8 cellular contexts compared by ENCODE assay signal in genomic region chr6:158518196-158519127, GRCh38. TPM values are rescaled to one million over a fixed set of nuclear protein-coding genes. Genes with fewer than 3 reads are reported as not detected.
DNase-seq lines count a peak whose midpoint lies in the region; ATAC-seq and TF ChIP-seq lines count a peak whose summit lies in the region.

No MANE protein-coding gene starts in this region.

- no peaks in the 10 kb centered on the region for H3K36me3 Mint-ChIP-seq in CD8-positive, alpha-beta T cell
- H3K36me3 Mint-ChIP-seq in effector memory CD8-positive, alpha-beta T cell (ENCODE audit: insufficient read depth) = peaks cover under 1% of the 10 kb centered on the region
- peaks cover 0 to 2% of the 10 kb centered on the region in 2 donors for H3K36me3 Mint-ChIP-seq in stimulated activated naive B cell treated with anti-CD40 and anti-IgM and Interleukin-4, amounts not matched to agents 10 μg/mL and 1 μg/mL and 100 μg/mL, for 72 hours

- WGBS in mesodermal cell (ENCODE audit: insufficient coverage in 2 of 2), 2 experiments = 11 to 14% methylated on average over 7 to 8 of the region's 18 CpGs

- CTCF ChIA-PET in CD8-positive, alpha-beta T cell (lab: Charles Lee) = interaction anchor here (0.6 to 2.3 kb wide), 3 partner anchors 16 to 304 kb away, joined by 3 to 7 read pairs (median 4); no protein-coding TSS in a partner anchor

- no peaks in the 10 kb centered on the region for H3K27me3 ChIP-seq in CD8-positive, alpha-beta T cell (ENCODE audit: insufficient read depth, low read length)

- H3K27me3 Mint-ChIP-seq in CD8-positive, alpha-beta T cell (ENCODE audit: low read depth) = peaks cover 24% of the 10 kb centered on the region
- peaks cover 3 to 19% of the 10 kb centered on the region in 2 donors for H3K27me3 Mint-ChIP-seq in effector memory CD8-positive, alpha-beta T cell
- H3K27me3 Mint-ChIP-seq in stimulated activated naive B cell treated with anti-CD40 and anti-IgM and Interleukin-4, amounts not matched to agents 10 μg/mL and 1 μg/mL and 100 μg/mL, for 72 hours = peaks cover 28 to 49% of the 10 kb centered on the region in 2 donors

- peaks cover 20% of the 10 kb centered on the region for H3K4me1 ChIP-seq in CD8-positive, alpha-beta T cell (ENCODE audit: insufficient read depth, low read length)
- peaks cover 9% of the 10 kb centered on the region for H3K4me1 ChIP-seq in mesodermal cell (ENCODE audit: control insufficient read depth, insufficient read depth, low read length, poor library complexity, severe bottlenecking)

- no peak overlapping the region for H3K27ac ChIP-seq in CD8-positive, alpha-beta T cell (ENCODE audit: low read depth, low read length)
- peak overlapping the region; percentile 80 for H3K27ac ChIP-seq in mesodermal cell (ENCODE audit: low read depth, low read length, severe bottlenecking)

- intact Hi-C loops in CD8-positive, alpha-beta T cell (cut with DNase I, micrococcal nuclease) = loop anchor here in 1 of 2 experiments (2.0 kb wide), 1 partner anchor 304 kb away; no protein-coding TSS in a partner anchor

- no peaks in the 10 kb centered on the region for H3K9me3 Mint-ChIP-seq in CD8-positive, alpha-beta T cell
- H3K9me3 Mint-ChIP-seq in effector memory CD8-positive, alpha-beta T cell = no peaks in the 10 kb centered on the region
- H3K9me3 Mint-ChIP-seq in stimulated activated naive B cell treated with anti-CD40 and anti-IgM and Interleukin-4, amounts not matched to agents 10 μg/mL and 1 μg/mL and 100 μg/mL, for 72 hours = peaks cover 0 to 1% of the 10 kb centered on the region in 2 donors

- no peaks in the 10 kb centered on the region for H3K9me3 ChIP-seq in CD8-positive, alpha-beta T cell (ENCODE audit: low read length)
- no peaks in the 10 kb centered on the region for H3K9me3 ChIP-seq in mesodermal cell (ENCODE audit: control insufficient read depth, low read length)

- DNase-seq in CD8-positive, alpha-beta T cell = peak in 4 of 7 experiments; percentile 25 to 59 (median 43)
- peak; percentile 62 for DNase-seq in GM19240 (ENCODE audit: insufficient read length, low spot score)
- DNase-seq in NCI-H510A treated with DMSO at 0.1 percent for 48 hours (lab: John Stamatoyannopoulos, UW) = peak; percentile 74
- DNase-seq in activated CD4-positive, alpha-beta T cell treated with anti-CD3 and anti-CD28 coated beads, Interleukin-2, amount 50 U/mL, for 1 hour = peak; percentile 38
- DNase-seq in effector memory CD8-positive, alpha-beta T cell = peak; percentile 26 to 37 (median 29)
- peak; percentile 51 for DNase-seq in stimulated activated naive B cell treated with anti-CD40 and anti-IgM and Interleukin-4, amounts not matched to agents 10 μg/mL and 1 μg/mL and 100 μg/mL, for 72 hours

- peak overlapping the region; percentile 8 for H3K27ac Mint-ChIP-seq in CD8-positive, alpha-beta T cell
- peak overlapping the region; percentile 73 to 88 for H3K27ac Mint-ChIP-seq in effector memory CD8-positive, alpha-beta T cell
- peak overlapping the region; percentile 84 for H3K27ac Mint-ChIP-seq in stimulated activated naive B cell treated with anti-CD40 and anti-IgM and Interleukin-4, amounts not matched to agents 10 μg/mL and 1 μg/mL and 100 μg/mL, for 72 hours

- peak; percentile 66 for ATAC-seq in CD8-positive, alpha-beta T cell
- peak; percentile 73 for ATAC-seq in HG03378 (IDR thresholded peaks at IDR 0.05; ENCODE audit: unreplicated experiment)
- ATAC-seq in effector memory CD8-positive, alpha-beta T cell (replicated peaks) = peak; percentile 77
- peak; percentile 92 to 94 for ATAC-seq in stimulated activated naive B cell treated with anti-CD40 and anti-IgM and Interleukin-4, amounts not matched to agents 10 μg/mL and 1 μg/mL and 100 μg/mL, for 72 hours (replicated peaks)

- no peaks in the 10 kb centered on the region for H3K36me3 ChIP-seq in CD8-positive, alpha-beta T cell (ENCODE audit: insufficient read depth, low read length)
- H3K36me3 ChIP-seq in mesodermal cell (ENCODE audit: control insufficient read depth, insufficient read depth, low read length) = peaks cover 2% of the 10 kb centered on the region

- POLR2A ChIA-PET in CD8-positive, alpha-beta T cell (lab: Charles Lee) = interaction anchor here (0.9 kb wide), 1 partner anchor 9 kb away, joined by 3 read pairs; no protein-coding TSS in a partner anchor

- peak overlapping the region; percentile 10 for H3K4me3 ChIP-seq in CD8-positive, alpha-beta T cell (ENCODE audit: low read depth, low read length)
- H3K4me3 ChIP-seq in mesodermal cell (ENCODE audit: extremely low read depth, insufficient read depth, low read length, poor library complexity, severe bottlenecking) = peak overlapping the region; percentile 27

- no peak for TF ChIP-seq CTCF in CD8-positive, alpha-beta T cell (IDR thresholded peaks at IDR 0.05)

- peaks cover 41% of the 10 kb centered on the region for H3K4me1 Mint-ChIP-seq in CD8-positive, alpha-beta T cell (ENCODE audit: low read depth)
- peaks cover 24 to 32% of the 10 kb centered on the region in 2 donors for H3K4me1 Mint-ChIP-seq in effector memory CD8-positive, alpha-beta T cell (ENCODE audit: low read depth in 2 of 2)
- H3K4me1 Mint-ChIP-seq in stimulated activated naive B cell treated with anti-CD40 and anti-IgM and Interleukin-4, amounts not matched to agents 10 μg/mL and 1 μg/mL and 100 μg/mL, for 72 hours = peaks cover 14 to 26% of the 10 kb centered on the region in 2 donors

- peak overlapping the region; percentile 72 for H3K4me3 Mint-ChIP-seq in CD8-positive, alpha-beta T cell
- peak overlapping the region; percentile 80 to 84 for H3K4me3 Mint-ChIP-seq in effector memory CD8-positive, alpha-beta T cell
- peak overlapping the region; percentile 83 to 87 for H3K4me3 Mint-ChIP-seq in stimulated activated naive B cell treated with anti-CD40 and anti-IgM and Interleukin-4, amounts not matched to agents 10 μg/mL and 1 μg/mL and 100 μg/mL, for 72 hours

RNA-seq across cellular contexts. Expression of gene TMEM181, which starts 41.4 kb away (rescaled TPM):
- total RNA-seq in CD8-positive, alpha-beta T cell = 10 to 100 TPM in 1 of 2 experiments, 1 to 10 TPM in 1; 9.3 to 10.3 TPM
- polyA plus RNA-seq in mesodermal cell (2013, experiment 1 of 2) = 23.3 TPM
- polyA plus RNA-seq in mesodermal cell (2013, experiment 2 of 2) = 23.1 TPM

Comparison
In these comparisons a context has a peak if more than half of its experiments do, and no peak if none do; other contexts are left out.
1. H3K27ac Mint-ChIP-seq: peak in every context shown above with its lines; median percentile 84 in stimulated activated naive B cell treated with anti-CD40 and anti-IgM and Interleukin-4, amounts not matched to agents 10 μg/mL and 1 μg/mL and 100 μg/mL, for 72 hours; 80 in effector memory CD8-positive, alpha-beta T cell; 8 in CD8-positive, alpha-beta T cell.